Comparison of ENCODE assay signal across 14 cellular contexts in the genomic region with DNA sequence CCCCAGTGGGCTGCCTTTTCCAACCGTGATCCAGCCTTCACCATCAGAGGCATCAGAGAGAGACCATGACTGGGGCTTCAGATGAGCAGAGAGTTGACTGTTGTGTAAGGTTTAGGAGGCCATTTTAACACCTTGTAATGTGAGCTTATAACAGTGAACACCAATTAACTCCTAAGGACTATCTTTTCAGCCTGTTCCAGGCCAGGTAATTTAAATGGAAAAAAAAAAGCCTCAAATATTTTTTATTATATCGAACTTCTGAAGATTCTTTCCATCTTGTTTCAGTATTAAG. TPM values are rescaled to one million over a fixed set of nuclear protein-coding genes. Genes with fewer than 3 reads are reported as not detected.
DNase-seq lines count a peak whose midpoint lies in the region; ATAC-seq and TF ChIP-seq lines count a peak whose summit lies in the region.
"Had no signal": no experiment of that assay in that cellular context is flagged by ENCODE, and none has a peak within 500 bp of the region (broad histone marks: within the 10 kb centered on the region; RNA-seq: fewer than 3 reads in every experiment).

No MANE protein-coding gene starts in this region.

- TF ChIP-seq CTCF in GM23338 (conservative IDR thresholded peaks at IDR 0.05; ENCODE audit: low read depth in 2 of 2) (no peak), Loucy (conservative IDR thresholded peaks at IDR 0.05; ENCODE audit: low read length) (no peak), neural progenitor cell (IDR thresholded peaks at IDR 0.05) (no peak), colonic mucosa (IDR thresholded peaks at IDR 0.05) (no peak)

- H3K9ac ChIP-seq in Loucy (ENCODE audit: low read depth, low read length, poor library complexity, severe bottlenecking), result no peak overlapping the region
- no peak overlapping the region for H3K9ac ChIP-seq in neural progenitor cell
- no peak overlapping the region for H3K9ac ChIP-seq in colonic mucosa (ENCODE audit: low read depth in 2 of 2, low read length in 2 of 2)
- H3K9ac ChIP-seq: BLaER1 had no signal

- intact Hi-C loops in colonic mucosa (cut with DNase I), result loop anchor here (5.0 kb wide), 1 partner anchor 204 kb away; no protein-coding TSS in a partner anchor

- H3K4me1 ChIP-seq in ACC112 (ENCODE audit: control insufficient read depth, insufficient read depth, low read length, unreplicated experiment) (peaks cover 4% of the 10 kb centered on the region), GM23338 (ENCODE audit: insufficient read depth) (peaks cover 5% of the 10 kb centered on the region; the same call in 1 of the 2 replicates), Loucy (ENCODE audit: insufficient read depth, low read length, poor library complexity, severe bottlenecking) (no peaks in the 10 kb centered on the region), neural progenitor cell (no peaks in the 10 kb centered on the region), colonic mucosa (no peaks in the 10 kb centered on the region)
- H3K4me1 ChIP-seq: BLaER1 had no signal

- peaks cover 8% of the 10 kb centered on the region; the same call in 2 of the 3 replicates for H3K4me1 Mint-ChIP-seq in GM23338
- no peaks in the 10 kb centered on the region for H3K4me1 Mint-ChIP-seq in neural progenitor cell

- H3K9me2 ChIP-seq in GM23338 (ENCODE audit: insufficient read depth) (no peaks in the 10 kb centered on the region), Loucy (replicated peaks; ENCODE audit: low read depth, low read length) (no peaks in the 10 kb centered on the region)

- H3F3A ChIP-seq in GM23338 (replicated peaks; ENCODE audit: low read depth), result no peaks in the 10 kb centered on the region
- H3F3A ChIP-seq in Loucy (ENCODE audit: low read depth), result no peaks in the 10 kb centered on the region
- H3F3A ChIP-seq in neural progenitor cell (ENCODE audit: low read depth), result no peaks in the 10 kb centered on the region

- no peak overlapping the region for H3K4me2 ChIP-seq in GM23338
- no peak overlapping the region for H3K4me2 ChIP-seq in Loucy (ENCODE audit: low read depth, low read length, poor library complexity, severe bottlenecking)
- H3K4me2 ChIP-seq in neural progenitor cell, result no peak overlapping the region
- H3K4me2 ChIP-seq: BLaER1 had no signal

- H3K4me3 Mint-ChIP-seq in GM23338 (no peak overlapping the region), neural progenitor cell (no peak overlapping the region)
- H3K4me3 Mint-ChIP-seq: CD8-positive, alpha-beta T cell had no signal

- peak; percentile 8 for DNase-seq in GM23338 (ENCODE audit: low spot score)
- no peak for DNase-seq in neural progenitor cell (ENCODE audit: low spot score)
- DNase-seq in stimulated activated CD4-positive, alpha-beta T cell treated with anti-CD3 and anti-CD28 coated beads, Interleukin-2, amount 100 ng/mL, for 24 hours, result no peak
- no peak for DNase-seq in colonic mucosa
- DNase-seq in NCI-H1092 treated with DMSO at 0.1 percent for 48 hours (lab: John Stamatoyannopoulos, UW), result no peak
- no peak for DNase-seq in iPS-NIHi7 (ENCODE audit: extremely low spot score)
- DNase-seq: Calu3 had no signal

- H4K20me1 ChIP-seq in GM23338 (replicated peaks; ENCODE audit: insufficient read depth) (no peaks in the 10 kb centered on the region), Loucy (ENCODE audit: insufficient read depth, low read length, poor library complexity, severe bottlenecking) (no peaks in the 10 kb centered on the region), neural progenitor cell (ENCODE audit: low read depth) (no peaks in the 10 kb centered on the region)
- H4K20me1 ChIP-seq: BLaER1 had no signal

- H3K36me3 ChIP-seq in ACC112 (ENCODE audit: insufficient read depth, low read length) (no peaks in the 10 kb centered on the region), GM23338 (ENCODE audit: insufficient read depth) (no peaks in the 10 kb centered on the region), Loucy (ENCODE audit: insufficient read depth, low read length) (no peaks in the 10 kb centered on the region), neural progenitor cell (no peaks in the 10 kb centered on the region), colonic mucosa (no peaks in the 10 kb centered on the region)
- H3K36me3 ChIP-seq: BLaER1 had no signal

- H3K27ac Mint-ChIP-seq in GM23338 (no peak overlapping the region), neural progenitor cell (no peak overlapping the region)
- H3K27ac Mint-ChIP-seq: CD8-positive, alpha-beta T cell had no signal

- H3K9me3 ChIP-seq in Loucy (ENCODE audit: insufficient read depth, low read depth, low read length) (no peaks in the 10 kb centered on the region), neural progenitor cell (ENCODE audit: low read depth) (no peaks in the 10 kb centered on the region), colonic mucosa (no peaks in the 10 kb centered on the region)
- H3K9me3 ChIP-seq: A549, BLaER1 had no signal

- ATAC-seq in GM23338, result peak; percentile 43; the same call in 2 of the 3 replicates

- H3K9me3 Mint-ChIP-seq in GM23338, result no peaks in the 10 kb centered on the region; the same call in 2 of the 3 replicates
- H3K9me3 Mint-ChIP-seq in neural progenitor cell, result peaks cover 3% of the 10 kb centered on the region
- H3K9me3 Mint-ChIP-seq: CD8-positive, alpha-beta T cell had no signal

- H3K27me3 ChIP-seq in ACC112 (ENCODE audit: insufficient read depth, low read length) (no peaks in the 10 kb centered on the region), GM23338 (ENCODE audit: insufficient read depth) (no peaks in the 10 kb centered on the region), Loucy (ENCODE audit: insufficient read depth, low read length, poor library complexity, severe bottlenecking) (no peaks in the 10 kb centered on the region), neural progenitor cell (no peaks in the 10 kb centered on the region), colonic mucosa (no peaks in the 10 kb centered on the region)
- H3K27me3 ChIP-seq: BLaER1 had no signal

- H2AFZ ChIP-seq in ACC112 (ENCODE audit: low read length, unreplicated experiment), result peak overlapping the region; percentile 13
- H2AFZ ChIP-seq in GM23338, result peak overlapping the region; percentile 35; the same call in 1 of the 2 replicates
- peak overlapping the region; percentile 82 for H2AFZ ChIP-seq in Loucy (ENCODE audit: low read length)
- H2AFZ ChIP-seq in neural progenitor cell (replicated peaks), result peak overlapping the region; percentile 9

- H3K27ac ChIP-seq in ACC112 (ENCODE audit: low read depth, low read length), result no peak overlapping the region
- H3K27ac ChIP-seq in GM23338 (ENCODE audit: low read depth), result no peak overlapping the region
- no peak overlapping the region for H3K27ac ChIP-seq in neural progenitor cell
- no peak overlapping the region for H3K27ac ChIP-seq in colonic mucosa
- H3K27ac ChIP-seq: 22Rv1, A549, BLaER1, HL-60 had no signal

- H3K36me3 Mint-ChIP-seq in GM23338 (ENCODE audit: low read depth), result no peaks in the 10 kb centered on the region
- no peaks in the 10 kb centered on the region for H3K36me3 Mint-ChIP-seq in neural progenitor cell
- H3K36me3 Mint-ChIP-seq: CD8-positive, alpha-beta T cell had no signal

- H3K4me3 ChIP-seq in ACC112 (ENCODE audit: low read depth, low read length) (no peak overlapping the region), GM23338 (no peak overlapping the region), Loucy (ENCODE audit: low read length, poor library complexity, severe bottlenecking) (no peak overlapping the region), neural progenitor cell (no peak overlapping the region), colonic mucosa (no peak overlapping the region)
- H3K4me3 ChIP-seq: A549, BLaER1 had no signal

- no peaks in the 10 kb centered on the region for H3K79me2 ChIP-seq in ACC112 (ENCODE audit: control insufficient read depth, insufficient read depth, low read length, unreplicated experiment)
- no peaks in the 10 kb centered on the region for H3K79me2 ChIP-seq in GM23338 (replicated peaks; ENCODE audit: insufficient read depth)
- no peaks in the 10 kb centered on the region for H3K79me2 ChIP-seq in Loucy (ENCODE audit: insufficient read depth, low read length)
- no peaks in the 10 kb centered on the region for H3K79me2 ChIP-seq in neural progenitor cell (ENCODE audit: low read depth)

- no peaks in the 10 kb centered on the region for H3K27me3 Mint-ChIP-seq in GM23338 (ENCODE audit: insufficient read depth, low read depth, poor library complexity)
- no peaks in the 10 kb centered on the region for H3K27me3 Mint-ChIP-seq in neural progenitor cell (ENCODE audit: insufficient read depth, low read depth)

TF ChIP-seq in GM23338, 12 proteins besides CTCF, POLR2A, EP300 and RAD21:
- no peak for TF ChIP-seq JUNB (IDR thresholded peaks at IDR 0.05; ENCODE audit: unreplicated experiment)
- no peak for TF ChIP-seq STAT1 (IDR thresholded peaks at IDR 0.05; ENCODE audit: unreplicated experiment)
- no peak for TF ChIP-seq CREB1 (CRISPR knock-in tag; IDR thresholded peaks at IDR 0.05; ENCODE audit: low read depth)
- TF ChIP-seq EZH2phosphoT487 (IDR thresholded peaks at IDR 0.05; ENCODE audit: unreplicated experiment), result no peak

RNA-seq across cellular contexts. Expression of a gene that starts 13.3 kb away (rescaled TPM):
- 84.6 and 89.5 TPM in 2 replicates for total RNA-seq in GM23338 (2014; rRNA removed; shearing (Covaris generic))
- polyA plus RNA-seq in GM23338 (2016; fragmentation: Nextera tagmentation; extraction: Ambion mirVana), result 74.5 and 82.7 TPM in 2 replicates
- total RNA-seq in neural progenitor cell (ENCODE audit: low replicate concordance) (45.9 and 54.4 TPM in 2 replicates), colonic mucosa (10 to 100 TPM; 43.7 to 66.3 TPM)

Comparison
In these comparisons a context has a peak if more than half of its experiments do, and no peak if none do; other contexts are left out.
1. H2AFZ ChIP-seq: peak in every context shown above with its lines; median percentile 82 in Loucy; 35 in GM23338; 13 in ACC112; 9 in neural progenitor cell.